14 cellular contexts compared by ENCODE assay signal in genomic region chr1:217494767-217495166, GRCh38.
DNase-seq lines count a peak whose midpoint lies in the region; ATAC-seq, FAIRE-seq and TF ChIP-seq lines count a peak whose summit lies in the region.
"Had no signal": no experiment of that assay in that cellular context is flagged by ENCODE, and none has a peak within 500 bp of the region (broad histone marks: within the 10 kb centered on the region; RNA-seq: fewer than 3 reads in every experiment).

No MANE protein-coding gene starts in this region.

- H3K27ac ChIP-seq in kidney (ENCODE audit: low read depth in 2 of 2, low read length in 2 of 2): no peak overlapping the region
- H3K27ac ChIP-seq in left lung: no peak overlapping the region
- H3K27ac ChIP-seq: tibial artery had no signal

- no peak overlapping the region for H3K4me3 Mint-ChIP-seq in MCF 10A (ENCODE audit: unreplicated experiment)
- H3K4me3 Mint-ChIP-seq: activated naive CD8-positive, alpha-beta T cell; T-helper 2 cell treated with Interferon-gamma antibody and Interleukin-4, amounts not matched to agents 5 μg/mL and 100 μg/mL, for 36 hours had no signal

- H3K9me3 ChIP-seq in kidney (ENCODE audit: control insufficient read depth in 1 of 2, low read length in 2 of 2): no peaks in the 10 kb centered on the region
- no peaks in the 10 kb centered on the region for H3K9me3 ChIP-seq in left lung
- H3K9me3 ChIP-seq: tibial artery had no signal

- H3K4me1 ChIP-seq in kidney (ENCODE audit: control insufficient read depth in 1 of 2, insufficient read depth in 1 of 2, low read depth in 1 of 2, low read length in 2 of 2) (no peaks in the 10 kb centered on the region), left lung (no peaks in the 10 kb centered on the region)
- H3K4me1 ChIP-seq: tibial artery had no signal

- H3K36me3 ChIP-seq in kidney (ENCODE audit: control insufficient read depth in 1 of 2, insufficient read depth in 2 of 2, low read length in 2 of 2) (no peaks in the 10 kb centered on the region), left lung (peaks cover 0 to 12% of the 10 kb centered on the region in 2 donors)

- POLR2A ChIA-PET in MCF 10A (lab: Yijun Ruan, JAX): interaction anchor here (0.7 to 1.2 kb wide), 2 partner anchors 14 to 1006 kb away, joined by 3 read pairs; no protein-coding TSS in a partner anchor

- CTCF ChIA-PET in MCF 10A (lab: Yijun Ruan, JAX): interaction anchor here (0.5 to 1.1 kb wide), 4 partner anchors 9 to 1375 kb away, joined by 3 read pairs; no protein-coding TSS in a partner anchor

- H3K4me1 Mint-ChIP-seq in MCF 10A (ENCODE audit: insufficient read depth, unreplicated experiment): no peaks in the 10 kb centered on the region

- no peak overlapping the region for H3K9ac ChIP-seq in kidney (ENCODE audit: low read length in 2 of 2)

- BruUV-seq in MCF 10A (replicated peaks; lab: Mats Ljungman, UMichigan): no TSS peak

- H3K4me3 ChIP-seq in kidney (ENCODE audit: low read length in 2 of 2) (no peak overlapping the region), left lung (no peak overlapping the region)
- H3K4me3 ChIP-seq: tibial artery had no signal

- DNase-seq in kidney (no peak), NCI-H510A treated with DMSO at 0.1 percent for 48 hours (lab: John Stamatoyannopoulos, UW) (no peak), left lung (no peak), MCF 10A (ENCODE audit: unreplicated experiment) (no peak)
- DNase-seq: activated CD8-positive, alpha-beta memory T cell treated with anti-CD3 and anti-CD28 coated beads for 24 hours; DMS79; NCI-H1930; tibial artery had no signal

- no peak for TF ChIP-seq CTCF in kidney (IDR thresholded peaks at IDR 0.05; ENCODE audit: borderline replicate concordance, extremely low read depth, insufficient read depth)
- TF ChIP-seq CTCF in left lung (IDR thresholded peaks at IDR 0.05): no peak
- no peak for TF ChIP-seq CTCF in MCF 10A (IDR thresholded peaks at IDR 0.05; ENCODE audit: unreplicated experiment)

- H3K27ac Mint-ChIP-seq in MCF 10A (ENCODE audit: low read depth, unreplicated experiment): no peak overlapping the region
- H3K27ac Mint-ChIP-seq: activated naive CD8-positive, alpha-beta T cell; T-helper 2 cell treated with Interferon-gamma antibody and Interleukin-4, amounts not matched to agents 5 μg/mL and 100 μg/mL, for 36 hours had no signal

- H3K9me3 Mint-ChIP-seq in MCF 10A (ENCODE audit: unreplicated experiment): no peaks in the 10 kb centered on the region
- H3K9me3 Mint-ChIP-seq: T-helper 2 cell treated with Interferon-gamma antibody and Interleukin-4, amounts not matched to agents 5 μg/mL and 100 μg/mL, for 36 hours had no signal

- peaks cover 30% of the 10 kb centered on the region for H3K36me3 Mint-ChIP-seq in MCF 10A (ENCODE audit: insufficient read depth, unreplicated experiment)

- FAIRE-seq in kidney (lab: Jason Lieb, UNC): no peak

- H3K27me3 Mint-ChIP-seq in MCF 10A (ENCODE audit: insufficient read depth, unreplicated experiment): no peaks in the 10 kb centered on the region
- H3K27me3 Mint-ChIP-seq: activated naive CD8-positive, alpha-beta T cell had no signal

- intact Hi-C loops in kidney (cut with DNase I): no loop called here
- intact Hi-C loops in left lung (cut with DNase I): no loop called here
- intact Hi-C loops in MCF 10A (cut with micrococcal nuclease): no loop called here

- ATAC-seq in GM18499 (IDR thresholded peaks at IDR 0.05; ENCODE audit: insufficient read depth, unreplicated experiment): peak; percentile 70
- ATAC-seq in GM19452 (IDR thresholded peaks at IDR 0.05; ENCODE audit: unreplicated experiment): peak; percentile 78
- peak; percentile 77 for ATAC-seq in HG02798 (IDR thresholded peaks at IDR 0.05; ENCODE audit: poor library complexity, unreplicated experiment)
- peak; percentile 74 for ATAC-seq in HG03432 (IDR thresholded peaks at IDR 0.05; ENCODE audit: unreplicated experiment)
- ATAC-seq in left lung: no peak

- no peaks in the 10 kb centered on the region for H3K27me3 ChIP-seq in left lung
- H3K27me3 ChIP-seq: tibial artery had no signal
